ENCODE assay signal across 10 cellular contexts in genomic region chr12:9065607-9065856, GRCh38. TPM values are rescaled to one million over a fixed set of nuclear protein-coding genes. Genes with fewer than 3 reads are reported as not detected.
DNase-seq lines count a peak whose midpoint lies in the region; ATAC-seq and TF ChIP-seq lines count a peak whose summit lies in the region.
"Had no signal": no experiment of that assay in that cellular context is flagged by ENCODE, and none has a peak within 500 bp of the region (broad histone marks: within the 10 kb centered on the region; RNA-seq: fewer than 3 reads in every experiment).

No MANE protein-coding gene starts in this region.

- no peaks in the 10 kb centered on the region for H3K36me3 Mint-ChIP-seq in osteocyte (ENCODE audit: unreplicated experiment)

- H3K9me3 Mint-ChIP-seq in osteocyte (ENCODE audit: unreplicated experiment) = no peaks in the 10 kb centered on the region

- H3K27me3 Mint-ChIP-seq in osteocyte (ENCODE audit: unreplicated experiment) = no peaks in the 10 kb centered on the region

- H3K79me2 ChIP-seq in ACC112 (ENCODE audit: control insufficient read depth, insufficient read depth, low read length, unreplicated experiment) = no peaks in the 10 kb centered on the region

- H3K27me3 ChIP-seq in ACC112 (ENCODE audit: insufficient read depth, low read length) (peaks cover 39% of the 10 kb centered on the region), SJSA1 (replicated peaks) (peaks cover 5% of the 10 kb centered on the region; the same call in 1 of the 2 replicates), right cardiac atrium (ENCODE audit: control insufficient read depth, insufficient read depth) (no peaks in the 10 kb centered on the region)

- H3K4me3 ChIP-seq in ACC112 (ENCODE audit: low read depth, low read length) (peak overlapping the region; percentile 67), SJSA1 (peak overlapping the region; percentile 83), right cardiac atrium (ENCODE audit: low read length) (peak overlapping the region; percentile 93)

- ATAC-seq in right cardiac atrium = no peak
- no peak for ATAC-seq in HG03439 (IDR thresholded peaks at IDR 0.05; ENCODE audit: unreplicated experiment)

- intact Hi-C loops in right cardiac atrium (cut with DNase I) = loop anchor here in 1 of 4 donors (10.0 kb wide), 1 partner anchor 49 kb away; the partner anchor contains the start of gene A2M

- H3K36me3 ChIP-seq in ACC112 (ENCODE audit: insufficient read depth, low read length) = no peaks in the 10 kb centered on the region
- H3K36me3 ChIP-seq in SJSA1 = peaks cover 4% of the 10 kb centered on the region
- H3K36me3 ChIP-seq: neutrophil had no signal

- peak overlapping the region; percentile 70 for H3K4me3 Mint-ChIP-seq in osteocyte (ENCODE audit: unreplicated experiment)

- H2AFZ ChIP-seq in ACC112 (ENCODE audit: low read length, unreplicated experiment) = no peak overlapping the region

- H3K9me3 ChIP-seq in SJSA1 (replicated peaks) (peaks cover 3% of the 10 kb centered on the region; the same call in 1 of the 2 replicates), right cardiac atrium (ENCODE audit: control insufficient read depth, low read length) (no peaks in the 10 kb centered on the region)
- H3K9me3 ChIP-seq: neutrophil had no signal

- H3K4me1 Mint-ChIP-seq in osteocyte (ENCODE audit: unreplicated experiment) = peaks cover 13% of the 10 kb centered on the region

- 97% methylated on average over 1 of the region's 1 CpG for WGBS in right cardiac atrium

- H3K27ac ChIP-seq in ACC112 (ENCODE audit: low read depth, low read length) (no peak overlapping the region), SJSA1 (no peak overlapping the region), right cardiac atrium (ENCODE audit: low read length) (peak overlapping the region; percentile 44)
- H3K27ac ChIP-seq: neutrophil had no signal

- no peak for TF ChIP-seq CTCF in osteocyte (IDR thresholded peaks at IDR 0.05)

- H3K27ac Mint-ChIP-seq in osteocyte (ENCODE audit: unreplicated experiment) = no peak overlapping the region

- peaks cover 8% of the 10 kb centered on the region for H3K4me1 ChIP-seq in ACC112 (ENCODE audit: control insufficient read depth, insufficient read depth, low read length, unreplicated experiment)
- peaks cover 11% of the 10 kb centered on the region; the same call in 1 of the 2 replicates for H3K4me1 ChIP-seq in SJSA1 (replicated peaks)
- H3K4me1 ChIP-seq in right cardiac atrium (ENCODE audit: control insufficient read depth, insufficient read depth, low read length) = no peaks in the 10 kb centered on the region

- DNase-seq in SJSA1 (ENCODE audit: low read depth in 1 of 2, low spot score in 2 of 2) (no peak), right cardiac atrium (no peak), osteocyte (ENCODE audit: extremely low spot score, unreplicated experiment) (no peak), EL (no peak), RPMI8226 (no peak), SHP77 treated with DMSO at 0.1 percent for 48 hours (lab: John Stamatoyannopoulos, UW) (no peak)
- DNase-seq: activated T-cell treated with anti-CD3 and anti-CD28 coated beads, Interleukin-2, amount 50 U/mL, for 48 hours had no signal

RNA-seq across cellular contexts. Expression of gene A2M, which starts 50.2 kb away (rescaled TPM):
- 0.50 and 0.55 TPM in 2 replicates for total RNA-seq in SJSA1 (2014; rRNA removed; shearing (Covaris generic))
- 100 to 1,000 TPM; 422 to 604 (median 514) TPM for total RNA-seq in right cardiac atrium
- 165 TPM for polyA plus RNA-seq in right cardiac atrium
- total RNA-seq in osteocyte = 0.76 and 1.2 TPM in 2 replicates

Comparison
In these comparisons a context has a peak if more than half of its experiments do, and no peak if none do; other contexts are left out.
1. RNA of gene A2M, which starts 50.2 kb away (total RNA-seq): 422 to 604 TPM in right cardiac atrium; 0.76 to 1.2 TPM in osteocyte and 0.50 to 0.55 TPM in SJSA1; every median in the first group is over 100 times any median in the second.
2. Peak in every context shown above with its lines, with median percentiles within 50 percentile points of each other: H3K4me3 ChIP-seq.